In genomic region chr22:26487996-26488395, GRCh38 we compare ENCODE assay signal across 19 cellular contexts. TPM values are rescaled to one million over a fixed set of nuclear protein-coding genes. Genes with fewer than 3 reads are reported as not detected.
A peak's percentile ranks its signal among the peaks of the same experiment; 100 is the strongest.
DNase-seq lines count a peak whose midpoint lies in the region; ATAC-seq and TF ChIP-seq lines count a peak whose summit lies in the region.
"Had no signal": no experiment of that assay in that cellular context is flagged by ENCODE, and none has a peak within 500 bp of the region (broad histone marks: within the 10 kb centered on the region; RNA-seq: fewer than 3 reads in every experiment).

No MANE protein-coding gene starts in this region.

- H3K27me3 ChIP-seq in DND-41 (ENCODE audit: insufficient read depth, low read length, poor library complexity): no peaks in the 10 kb centered on the region
- H3K27me3 ChIP-seq: BE2C, Peyer's patch had no signal

- no peaks in the 10 kb centered on the region for H3K27me3 Mint-ChIP-seq in T-helper 17 cell
- H3K27me3 Mint-ChIP-seq in stimulated activated memory B cell treated with anti-CD40 and anti-IgM and Interleukin-4, amounts not matched to agents 10 μg/mL and 1 μg/mL and 100 μg/mL, for 72 hours: no peaks in the 10 kb centered on the region
- H3K27me3 Mint-ChIP-seq in activated T-helper 1 cell treated with anti-CD3 and anti-CD28 coated beads, Interleukin-12 subunit alpha, Interleukin-12 subunit beta, Interleukin-2, Interleukin-4 antibody, amounts not matched to agents 30 ng/mL and 10 ng/mL and 1 ng/mL, durations not matched to agents 14 hours and 24 hours and 36 hours (ENCODE audit: insufficient read depth): no peaks in the 10 kb centered on the region

- no peak for ATAC-seq in activated naive CD4-positive, alpha-beta T cell treated with anti-CD3 and anti-CD28 coated beads, Interleukin-2, amount 50 U/mL, for 72 hours
- ATAC-seq in DND-41 (ENCODE audit: insufficient read depth, low read depth) (peak; percentile 27), T-helper 17 cell (no peak)
- no peak for ATAC-seq in stimulated activated memory B cell treated with anti-CD40 and anti-IgM and Interleukin-4, amounts not matched to agents 10 μg/mL and 1 μg/mL and 100 μg/mL, for 72 hours
- ATAC-seq: GM12878, SK-N-SH treated with all-trans-retinoic acid at 6 μM for 48 hours had no signal

- H3K27ac ChIP-seq in DND-41 (ENCODE audit: low read length): peak overlapping the region; percentile 73
- H3K27ac ChIP-seq: Peyer's patch had no signal

- H3K9ac ChIP-seq in DND-41 (ENCODE audit: low read depth, low read length): peak overlapping the region; percentile 21; the same call in 1 of the 2 replicates

- H4K20me1 ChIP-seq in DND-41 (ENCODE audit: insufficient read depth, low read length): no peaks in the 10 kb centered on the region; the same call in 1 of the 2 replicates

- no peak for TF ChIP-seq CTCF in DND-41 (IDR thresholded peaks at IDR 0.05; ENCODE audit: borderline replicate concordance, extremely low read depth, low read length, poor library complexity, severe bottlenecking)

- no peak overlapping the region for H3K4me3 ChIP-seq in DND-41 (ENCODE audit: low read depth in 1 of 2, low read length in 2 of 2)
- H3K4me3 ChIP-seq: GM12878, Peyer's patch had no signal

- peak overlapping the region; percentile 12; the same call in 1 of the 2 replicates for H3K4me2 ChIP-seq in DND-41 (ENCODE audit: insufficient read depth, low read length)

- H3K9me3 ChIP-seq in DND-41 (ENCODE audit: insufficient read depth, low read length, severe bottlenecking) (no peaks in the 10 kb centered on the region), T-helper 17 cell (ENCODE audit: control insufficient read depth, low read length, poor library complexity, severe bottlenecking) (no peaks in the 10 kb centered on the region)
- H3K9me3 ChIP-seq: BE2C, Peyer's patch had no signal

- H3K36me3 ChIP-seq in DND-41 (ENCODE audit: insufficient read depth, low read length): peaks cover 61% of the 10 kb centered on the region

- H3K27ac Mint-ChIP-seq in activated naive CD4-positive, alpha-beta T cell treated with anti-CD3 and anti-CD28 coated beads, Interleukin-2, amount 50 U/mL, for 72 hours: peak overlapping the region; percentile 5 to 75
- H3K27ac Mint-ChIP-seq in T-helper 17 cell: peak overlapping the region; percentile 92
- peak overlapping the region; percentile 1 for H3K27ac Mint-ChIP-seq in stimulated activated memory B cell treated with anti-CD40 and anti-IgM and Interleukin-4, amounts not matched to agents 10 μg/mL and 1 μg/mL and 100 μg/mL, for 72 hours
- H3K27ac Mint-ChIP-seq in activated T-helper 1 cell treated with anti-CD3 and anti-CD28 coated beads, Interleukin-12 subunit alpha, Interleukin-12 subunit beta, Interleukin-2, Interleukin-4 antibody, amounts not matched to agents 30 ng/mL and 10 ng/mL and 1 ng/mL, durations not matched to agents 14 hours and 24 hours and 36 hours: no peak overlapping the region
- H3K27ac Mint-ChIP-seq: H9 had no signal

- peaks cover 58% of the 10 kb centered on the region for H3K4me1 ChIP-seq in DND-41 (ENCODE audit: insufficient read depth, low read length)
- H3K4me1 ChIP-seq: BE2C had no signal

- intact Hi-C loops in head of caudate nucleus (cut with DNase I): loop anchor here (10.0 kb wide), 1 partner anchor 167 kb away; the partner anchor contains the start of gene MIAT
- intact Hi-C loops in activated T-helper 1 cell treated with anti-CD3 and anti-CD28 coated beads, Interleukin-12 subunit alpha, Interleukin-12 subunit beta, Interleukin-2, Interleukin-4 antibody, amounts not matched to agents 30 ng/mL and 10 ng/mL and 1 ng/mL, durations not matched to agents 14 hours and 24 hours and 36 hours (cut with micrococcal nuclease): no loop called here

- H2AFZ ChIP-seq in DND-41 (ENCODE audit: low read depth, low read length): no peak overlapping the region

- H3K4me3 Mint-ChIP-seq in T-helper 17 cell: no peak overlapping the region
- no peak overlapping the region for H3K4me3 Mint-ChIP-seq in stimulated activated memory B cell treated with anti-CD40 and anti-IgM and Interleukin-4, amounts not matched to agents 10 μg/mL and 1 μg/mL and 100 μg/mL, for 72 hours
- no peak overlapping the region for H3K4me3 Mint-ChIP-seq in activated T-helper 1 cell treated with anti-CD3 and anti-CD28 coated beads, Interleukin-12 subunit alpha, Interleukin-12 subunit beta, Interleukin-2, Interleukin-4 antibody, amounts not matched to agents 30 ng/mL and 10 ng/mL and 1 ng/mL, durations not matched to agents 14 hours and 24 hours and 36 hours
- H3K4me3 Mint-ChIP-seq: H9 had no signal

- H3K9me3 Mint-ChIP-seq in activated naive CD4-positive, alpha-beta T cell treated with anti-CD3 and anti-CD28 coated beads, Interleukin-2, amount 50 U/mL, for 72 hours: no peaks in the 10 kb centered on the region
- no peaks in the 10 kb centered on the region for H3K9me3 Mint-ChIP-seq in stimulated activated memory B cell treated with anti-CD40 and anti-IgM and Interleukin-4, amounts not matched to agents 10 μg/mL and 1 μg/mL and 100 μg/mL, for 72 hours
- no peaks in the 10 kb centered on the region for H3K9me3 Mint-ChIP-seq in activated T-helper 1 cell treated with anti-CD3 and anti-CD28 coated beads, Interleukin-12 subunit alpha, Interleukin-12 subunit beta, Interleukin-2, Interleukin-4 antibody, amounts not matched to agents 30 ng/mL and 10 ng/mL and 1 ng/mL, durations not matched to agents 14 hours and 24 hours and 36 hours
- H3K9me3 Mint-ChIP-seq: H9 had no signal

- H3K36me3 Mint-ChIP-seq in activated naive CD4-positive, alpha-beta T cell treated with anti-CD3 and anti-CD28 coated beads, Interleukin-2, amount 50 U/mL, for 72 hours: peaks cover 4 to 12% of the 10 kb centered on the region in 2 donors
- peaks cover 7% of the 10 kb centered on the region for H3K36me3 Mint-ChIP-seq in T-helper 17 cell (ENCODE audit: low read depth)
- peaks cover 31% of the 10 kb centered on the region for H3K36me3 Mint-ChIP-seq in stimulated activated memory B cell treated with anti-CD40 and anti-IgM and Interleukin-4, amounts not matched to agents 10 μg/mL and 1 μg/mL and 100 μg/mL, for 72 hours
- H3K36me3 Mint-ChIP-seq in activated T-helper 1 cell treated with anti-CD3 and anti-CD28 coated beads, Interleukin-12 subunit alpha, Interleukin-12 subunit beta, Interleukin-2, Interleukin-4 antibody, amounts not matched to agents 30 ng/mL and 10 ng/mL and 1 ng/mL, durations not matched to agents 14 hours and 24 hours and 36 hours (ENCODE audit: low read depth): peaks cover 28% of the 10 kb centered on the region

- peaks cover 45% of the 10 kb centered on the region for H3K79me2 ChIP-seq in DND-41 (ENCODE audit: insufficient read depth, low read length)

- no peak for DNase-seq in activated naive CD4-positive, alpha-beta T cell treated with anti-CD3 and anti-CD28 coated beads, Interleukin-2, amount 50 U/mL, for 72 hours (ENCODE audit: low spot score in 2 of 2)
- DNase-seq in activated naive CD4-positive, alpha-beta T cell treated with Interleukin-2 at 50 U/mL for 16 hours: no peak
- DNase-seq in DND-41 (peak; percentile 66), T-helper 17 cell (no peak), head of caudate nucleus (no peak), MV-4-11 (lab: John Stamatoyannopoulos, UW) (no peak)
- no peak for DNase-seq in activated T-helper 1 cell treated with anti-CD3 and anti-CD28 coated beads, Interleukin-12 subunit alpha, Interleukin-12 subunit beta, Interleukin-2, Interleukin-4 antibody, amounts not matched to agents 30 ng/mL and 10 ng/mL and 1 ng/mL, durations not matched to agents 14 hours and 24 hours and 36 hours (ENCODE audit: low spot score)
- DNase-seq: BE2C, DMS 273 treated with DMSO at 0.1 percent for 48 hours, H9, NCI-H1048, NCI-H146, NCI-H446 treated with DMSO at 0.1 percent for 48 hours, NCI-H748 treated with DMSO at 0.1 percent for 48 hours, Peyer's patch, SHP77 had no signal

- peaks cover 21% of the 10 kb centered on the region for H3K4me1 Mint-ChIP-seq in T-helper 17 cell
- peaks cover 21% of the 10 kb centered on the region for H3K4me1 Mint-ChIP-seq in stimulated activated memory B cell treated with anti-CD40 and anti-IgM and Interleukin-4, amounts not matched to agents 10 μg/mL and 1 μg/mL and 100 μg/mL, for 72 hours
- H3K4me1 Mint-ChIP-seq in activated T-helper 1 cell treated with anti-CD3 and anti-CD28 coated beads, Interleukin-12 subunit alpha, Interleukin-12 subunit beta, Interleukin-2, Interleukin-4 antibody, amounts not matched to agents 30 ng/mL and 10 ng/mL and 1 ng/mL, durations not matched to agents 14 hours and 24 hours and 36 hours (ENCODE audit: low read depth): peaks cover 28% of the 10 kb centered on the region

RNA-seq across cellular contexts. Expression of gene SRRD, which starts 4.3 kb away (rescaled TPM):
- total RNA-seq in activated naive CD4-positive, alpha-beta T cell treated with anti-CD3 and anti-CD28 coated beads, Interleukin-2, amount 50 U/mL, for 72 hours: 10 to 100 TPM; 18.6 to 27.4 TPM
- total RNA-seq in T-helper 17 cell: 10 to 100 TPM; 15.1 to 18.7 TPM
- total RNA-seq in activated T-helper 1 cell treated with anti-CD3 and anti-CD28 coated beads, Interleukin-12 subunit alpha, Interleukin-12 subunit beta, Interleukin-2, Interleukin-4 antibody, amounts not matched to agents 30 ng/mL and 10 ng/mL and 1 ng/mL, durations not matched to agents 14 hours and 24 hours and 36 hours: 29.2 and 34.8 TPM in 2 replicates

RNA-seq across cellular contexts. Expression of gene HPS4, which starts 4.4 kb away (rescaled TPM):
- total RNA-seq in activated naive CD4-positive, alpha-beta T cell treated with anti-CD3 and anti-CD28 coated beads, Interleukin-2, amount 50 U/mL, for 72 hours: 10 to 100 TPM; 51.3 to 62.6 TPM
- total RNA-seq in T-helper 17 cell: 10 to 100 TPM; 44.1 to 54.6 TPM
- 43.8 and 44.5 TPM in 2 replicates for total RNA-seq in activated T-helper 1 cell treated with anti-CD3 and anti-CD28 coated beads, Interleukin-12 subunit alpha, Interleukin-12 subunit beta, Interleukin-2, Interleukin-4 antibody, amounts not matched to agents 30 ng/mL and 10 ng/mL and 1 ng/mL, durations not matched to agents 14 hours and 24 hours and 36 hours

RNA-seq across cellular contexts. Expression of gene TFIP11, which starts 24.3 kb away (rescaled TPM):
- 10 to 100 TPM; 45.5 to 49.3 TPM for total RNA-seq in activated naive CD4-positive, alpha-beta T cell treated with anti-CD3 and anti-CD28 coated beads, Interleukin-2, amount 50 U/mL, for 72 hours
- 100 to 1,000 TPM in 1 of 2 donors, 10 to 100 TPM in 1; 84.0 to 104 TPM for total RNA-seq in T-helper 17 cell
- total RNA-seq in activated T-helper 1 cell treated with anti-CD3 and anti-CD28 coated beads, Interleukin-12 subunit alpha, Interleukin-12 subunit beta, Interleukin-2, Interleukin-4 antibody, amounts not matched to agents 30 ng/mL and 10 ng/mL and 1 ng/mL, durations not matched to agents 14 hours and 24 hours and 36 hours: 57.2 and 58.1 TPM in 2 replicates

RNA-seq across cellular contexts. Expression of gene ASPHD2, which starts 58.9 kb away (rescaled TPM):
- 10 to 100 TPM in 1 of 2 donors, 1 to 10 TPM in 1; 3.5 to 15.1 TPM for total RNA-seq in activated naive CD4-positive, alpha-beta T cell treated with anti-CD3 and anti-CD28 coated beads, Interleukin-2, amount 50 U/mL, for 72 hours
- 1 to 10 TPM; 1.6 to 2.4 TPM for total RNA-seq in T-helper 17 cell
- 23.4 and 23.5 TPM in 2 replicates for total RNA-seq in activated T-helper 1 cell treated with anti-CD3 and anti-CD28 coated beads, Interleukin-12 subunit alpha, Interleukin-12 subunit beta, Interleukin-2, Interleukin-4 antibody, amounts not matched to agents 30 ng/mL and 10 ng/mL and 1 ng/mL, durations not matched to agents 14 hours and 24 hours and 36 hours
